ENCODE assay signal across 8 cellular contexts in the genomic region with DNA sequence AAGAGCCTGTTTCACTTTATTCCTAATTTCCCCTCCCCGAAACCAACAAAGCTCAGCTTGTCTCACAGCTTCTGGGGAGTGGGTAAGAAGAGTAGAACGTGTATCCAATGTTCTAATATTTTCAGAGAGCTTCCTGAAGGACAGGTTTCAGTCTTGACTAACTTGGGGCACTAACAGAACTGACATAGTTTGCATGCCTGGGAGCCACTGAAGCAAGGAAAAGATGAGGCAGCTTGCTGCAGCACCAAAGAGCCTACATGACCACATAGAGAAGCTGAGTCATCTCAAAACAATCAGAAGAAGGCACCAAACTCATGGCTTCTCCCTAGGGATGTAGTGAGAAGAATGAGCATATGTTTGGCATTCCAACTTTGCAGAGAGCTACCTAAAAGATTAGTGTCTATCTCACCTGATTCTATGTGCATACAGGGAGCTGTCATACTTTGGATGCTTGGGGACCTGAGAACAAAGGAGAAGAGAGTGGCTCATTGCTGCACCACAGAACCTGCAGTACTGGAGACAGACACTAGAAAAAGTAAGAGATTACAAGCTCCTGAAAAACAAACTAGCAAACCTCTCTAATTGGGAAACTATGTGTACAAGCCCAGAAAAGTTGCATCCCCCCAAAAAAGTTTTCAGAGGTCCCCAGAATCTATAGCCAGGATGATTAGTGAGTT.
DNase-seq lines count a peak whose midpoint lies in the region; ATAC-seq and TF ChIP-seq lines count a peak whose summit lies in the region.

No MANE protein-coding gene starts in this region.

- POLR2A ChIA-PET in GM10248 (lab: Yijun Ruan, JAX), result no interaction called here

- TF ChIP-seq CTCF in GM10248 (IDR thresholded peaks at IDR 0.05; ENCODE audit: control extremely low read depth, extremely low read depth, low read depth, missing control alignments), result no peak

- H3K27ac ChIP-seq in BLaER1 (no peak overlapping the region), epithelial cell of prostate (peak overlapping the region; percentile 99)

- H3K9ac ChIP-seq in BLaER1, result no peak overlapping the region; the same call in 1 of the 2 replicates

- peaks cover 12% of the 10 kb centered on the region for H3K4me1 ChIP-seq in BLaER1

- no peaks in the 10 kb centered on the region for H3K27me3 ChIP-seq in BLaER1

- H3K36me3 ChIP-seq in BLaER1, result peaks cover 9% of the 10 kb centered on the region; the same call in 1 of the 2 replicates

- peaks cover 20% of the 10 kb centered on the region for H3K9me3 Mint-ChIP-seq in activated naive CD8-positive, alpha-beta T cell treated with anti-CD3 and anti-CD28 coated beads for 36 hours

- peak; percentile 88 for DNase-seq in epithelial cell of prostate (ENCODE audit: low read depth, low spot score)
- DNase-seq in T-helper 9 cell, result no peak
- DNase-seq in activated gamma-delta T cell treated with Interleukin-2 at 50 U/mL for 16 hours, result no peak
- no peak for DNase-seq in activated naive CD8-positive, alpha-beta T cell treated with anti-CD3 and anti-CD28 coated beads for 36 hours
- no peak for DNase-seq in GM10248 (ENCODE audit: extremely low spot score)

- ATAC-seq in GM21423 (IDR thresholded peaks at IDR 0.05; ENCODE audit: unreplicated experiment), result peak; percentile 76
- peak; percentile 61 for ATAC-seq in HG03521 (IDR thresholded peaks at IDR 0.05; ENCODE audit: unreplicated experiment)

- H3K27me3 Mint-ChIP-seq in activated naive CD8-positive, alpha-beta T cell treated with anti-CD3 and anti-CD28 coated beads for 36 hours, result peaks cover 3% of the 10 kb centered on the region

- CTCF ChIA-PET in GM10248 (lab: Yijun Ruan, JAX), result interaction anchor here (0.8 to 1.5 kb wide), 2 partner anchors 9 to 15 kb away, joined by 3 read pairs; no protein-coding TSS in a partner anchor

- no peak overlapping the region for H3K27ac Mint-ChIP-seq in activated naive CD8-positive, alpha-beta T cell treated with anti-CD3 and anti-CD28 coated beads for 36 hours

- no peaks in the 10 kb centered on the region for H3K4me1 Mint-ChIP-seq in activated naive CD8-positive, alpha-beta T cell treated with anti-CD3 and anti-CD28 coated beads for 36 hours

- H4K20me1 ChIP-seq in BLaER1, result no peaks in the 10 kb centered on the region

- H3K4me2 ChIP-seq in BLaER1, result peak overlapping the region; percentile 33; the same call in 1 of the 2 replicates

- peaks cover 64% of the 10 kb centered on the region for H3K9me3 ChIP-seq in BLaER1

- peaks cover 6% of the 10 kb centered on the region for H3K36me3 Mint-ChIP-seq in activated naive CD8-positive, alpha-beta T cell treated with anti-CD3 and anti-CD28 coated beads for 36 hours

- no peak overlapping the region for H3K4me3 ChIP-seq in BLaER1

- H3K4me3 Mint-ChIP-seq in activated naive CD8-positive, alpha-beta T cell treated with anti-CD3 and anti-CD28 coated beads for 36 hours, result no peak overlapping the region
